Comparison of ENCODE assay signal across 29 cellular contexts in genomic region chr4:101678180-101678579, GRCh38.
A peak's percentile ranks its signal among the peaks of the same experiment; 100 is the strongest.
DNase-seq lines count a peak whose midpoint lies in the region; ATAC-seq lines count a peak whose summit lies in the region.
"Had no signal": no experiment of that assay in that cellular context is flagged by ENCODE, and none has a peak within 500 bp of the region (broad histone marks: within the 10 kb centered on the region; RNA-seq: fewer than 3 reads in every experiment).

No MANE protein-coding gene starts in this region.

- DNase-seq in A172 (ENCODE audit: low spot score) (peak; percentile 57), ELR (ENCODE audit: low read depth) (peak; percentile 31), MG63 (peak; percentile 65), amniotic epithelial cell (ENCODE audit: low read depth) (peak; percentile 10), cortex of kidney (lab: John Stamatoyannopoulos, UW) (no peak)
- DNase-seq in activated CD4-positive, alpha-beta memory T cell treated with anti-CD3 and anti-CD28 coated beads, Interleukin-2, amount 10 ng/mL, durations not matched to agents 7 days and 5 days = no peak
- DNase-seq: ACHN; activated CD4-positive, alpha-beta T cell treated with anti-CD3 and anti-CD28 coated beads, Interleukin-2, amount 10 ng/mL, durations not matched to agents 24 days and 14 days; cerebellar nuclear complex; effector CD4-positive, alpha-beta T cell; erythroblast; GF-D8; mesendoderm; MM.1S; naive thymus-derived CD4-positive, alpha-beta T cell; NCI-H1694 treated with DMSO at 0.1 percent for 48 hours; NCI-H226; occipital lobe; small intestine; stimulated activated CD4-positive, alpha-beta T cell treated with anti-CD3 and anti-CD28 coated beads, Interleukin-2, amount 100 ng/mL, for 24 hours; T-helper 17 cell had no signal

- ATAC-seq in GM18517 (IDR thresholded peaks at IDR 0.05; ENCODE audit: unreplicated experiment) (no peak), HG02610 (IDR thresholded peaks at IDR 0.05; ENCODE audit: unreplicated experiment) (no peak)
- ATAC-seq: activated T-helper 17 cell treated with anti-CD3 and anti-CD28 coated beads, Interleukin-2, amount 50 U/mL, for 72 hours; naive thymus-derived CD4-positive, alpha-beta T cell; Panc1; stimulated activated effector memory CD8-positive, alpha-beta T cell treated with anti-CD3 and anti-CD28 coated beads, Interleukin-12 subunit alpha, Interleukin-12 subunit beta, amount 100 ng/mL, for 72 hours; T-helper 17 cell had no signal

- H3K4me3 ChIP-seq in MG63 = no peak overlapping the region

- H3K27me3 ChIP-seq in MG63 = no peaks in the 10 kb centered on the region

- H3K27ac Mint-ChIP-seq in activated CD4-positive, alpha-beta memory T cell treated with anti-CD3 and anti-CD28 coated beads, Interleukin-2, amount 10 ng/mL, durations not matched to agents 7 days and 5 days = no peak overlapping the region
- H3K27ac Mint-ChIP-seq: activated CD4-positive, alpha-beta T cell treated with anti-CD3 and anti-CD28 coated beads, Interleukin-2, amount 10 ng/mL, durations not matched to agents 24 days and 14 days; activated naive CD8-positive, alpha-beta T cell; activated T-helper 17 cell treated with anti-CD3 and anti-CD28 coated beads, Interleukin-2, amount 50 U/mL, for 72 hours; CD14-positive monocyte; IgD-negative memory B cell; naive thymus-derived CD4-positive, alpha-beta T cell; stimulated activated effector memory CD8-positive, alpha-beta T cell treated with anti-CD3 and anti-CD28 coated beads, Interleukin-12 subunit alpha, Interleukin-12 subunit beta, amount 100 ng/mL, for 72 hours; T-helper 17 cell had no signal

- no peaks in the 10 kb centered on the region for H3K36me3 ChIP-seq in MG63

- POLR2A ChIA-PET in activated CD4-positive, alpha-beta memory T cell treated with anti-CD3 and anti-CD28 coated beads, Interleukin-2, amount 10 ng/mL, durations not matched to agents 7 days and 5 days (lab: Charles Lee) = interaction anchor here (1.2 kb wide), 1 partner anchor 8 kb away, joined by 3 read pairs; no protein-coding TSS in a partner anchor

- H3K27me3 Mint-ChIP-seq in activated CD4-positive, alpha-beta memory T cell treated with anti-CD3 and anti-CD28 coated beads, Interleukin-2, amount 10 ng/mL, durations not matched to agents 7 days and 5 days = peaks cover 1% of the 10 kb centered on the region
- H3K27me3 Mint-ChIP-seq: activated CD4-positive, alpha-beta T cell treated with anti-CD3 and anti-CD28 coated beads, Interleukin-2, amount 10 ng/mL, durations not matched to agents 24 days and 14 days; activated naive CD8-positive, alpha-beta T cell; activated T-helper 17 cell treated with anti-CD3 and anti-CD28 coated beads, Interleukin-2, amount 50 U/mL, for 72 hours; IgD-negative memory B cell had no signal

- CTCF ChIA-PET in activated CD4-positive, alpha-beta memory T cell treated with anti-CD3 and anti-CD28 coated beads, Interleukin-2, amount 10 ng/mL, durations not matched to agents 7 days and 5 days (lab: Charles Lee) = no interaction called here

- H3K4me3 Mint-ChIP-seq in activated CD4-positive, alpha-beta memory T cell treated with anti-CD3 and anti-CD28 coated beads, Interleukin-2, amount 10 ng/mL, durations not matched to agents 7 days and 5 days = no peak overlapping the region
- H3K4me3 Mint-ChIP-seq: activated CD4-positive, alpha-beta T cell treated with anti-CD3 and anti-CD28 coated beads, Interleukin-2, amount 10 ng/mL, durations not matched to agents 24 days and 14 days; activated naive CD8-positive, alpha-beta T cell; activated T-helper 17 cell treated with anti-CD3 and anti-CD28 coated beads, Interleukin-2, amount 50 U/mL, for 72 hours; CD14-positive monocyte; IgD-negative memory B cell; naive thymus-derived CD4-positive, alpha-beta T cell; stimulated activated effector memory CD8-positive, alpha-beta T cell treated with anti-CD3 and anti-CD28 coated beads, Interleukin-12 subunit alpha, Interleukin-12 subunit beta, amount 100 ng/mL, for 72 hours; T-helper 17 cell had no signal

- no peaks in the 10 kb centered on the region for H3K9me3 ChIP-seq in MG63

- H3K4me1 Mint-ChIP-seq in activated CD4-positive, alpha-beta memory T cell treated with anti-CD3 and anti-CD28 coated beads, Interleukin-2, amount 10 ng/mL, durations not matched to agents 7 days and 5 days = no peaks in the 10 kb centered on the region
- H3K4me1 Mint-ChIP-seq: activated CD4-positive, alpha-beta T cell treated with anti-CD3 and anti-CD28 coated beads, Interleukin-2, amount 10 ng/mL, durations not matched to agents 24 days and 14 days; activated T-helper 17 cell treated with anti-CD3 and anti-CD28 coated beads, Interleukin-2, amount 50 U/mL, for 72 hours; CD14-positive monocyte; naive thymus-derived CD4-positive, alpha-beta T cell; stimulated activated effector memory CD8-positive, alpha-beta T cell treated with anti-CD3 and anti-CD28 coated beads, Interleukin-12 subunit alpha, Interleukin-12 subunit beta, amount 100 ng/mL, for 72 hours; T-helper 17 cell had no signal

- H3K36me3 Mint-ChIP-seq in activated CD4-positive, alpha-beta memory T cell treated with anti-CD3 and anti-CD28 coated beads, Interleukin-2, amount 10 ng/mL, durations not matched to agents 7 days and 5 days (ENCODE audit: low read depth) = no peaks in the 10 kb centered on the region
- H3K36me3 Mint-ChIP-seq: activated naive CD8-positive, alpha-beta T cell; CD14-positive monocyte; naive thymus-derived CD4-positive, alpha-beta T cell; stimulated activated effector memory CD8-positive, alpha-beta T cell treated with anti-CD3 and anti-CD28 coated beads, Interleukin-12 subunit alpha, Interleukin-12 subunit beta, amount 100 ng/mL, for 72 hours had no signal

- no peaks in the 10 kb centered on the region for H3K9me3 Mint-ChIP-seq in activated CD4-positive, alpha-beta memory T cell treated with anti-CD3 and anti-CD28 coated beads, Interleukin-2, amount 10 ng/mL, durations not matched to agents 7 days and 5 days
- H3K9me3 Mint-ChIP-seq: activated CD4-positive, alpha-beta T cell treated with anti-CD3 and anti-CD28 coated beads, Interleukin-2, amount 10 ng/mL, durations not matched to agents 24 days and 14 days; activated T-helper 17 cell treated with anti-CD3 and anti-CD28 coated beads, Interleukin-2, amount 50 U/mL, for 72 hours; stimulated activated effector memory CD8-positive, alpha-beta T cell treated with anti-CD3 and anti-CD28 coated beads, Interleukin-12 subunit alpha, Interleukin-12 subunit beta, amount 100 ng/mL, for 72 hours had no signal

Comparison
In these comparisons a context has a peak if more than half of its experiments do, and no peak if none do; other contexts are left out.
1. DNase-seq: peak in A172 (single experiment), ELR (single experiment), MG63 (single experiment) and amniotic epithelial cell (single experiment); none in activated CD4-positive, alpha-beta memory T cell treated with anti-CD3 and anti-CD28 coated beads, Interleukin-2, amount 10 ng/mL, durations not matched to agents 7 days and 5 days (single experiment) and cortex of kidney (single experiment).